In genomic region chr4:47827339-47828047, GRCh38 we compare ENCODE assay signal across 17 cellular contexts. TPM values are rescaled to one million over a fixed set of nuclear protein-coding genes. Genes with fewer than 3 reads are reported as not detected.
"Had no signal": no experiment of that assay in that cellular context is flagged by ENCODE, and none has a peak within 500 bp of the region (broad histone marks: within the 10 kb centered on the region; RNA-seq: fewer than 3 reads in every experiment).

No MANE protein-coding gene starts in this region.

- DNase-seq: activated CD4-positive, alpha-beta memory T cell treated with anti-CD3 and anti-CD28 coated beads for 36 hours; activated naive CD4-positive, alpha-beta T cell treated with anti-CD3 and anti-CD28 coated beads for 36 hours; activated T-cell treated with anti-CD3 and anti-CD28 coated beads, Interleukin-2, amount 50 U/mL, for 24 hours; aorta; brain microvascular endothelial cell; effector CD4-positive, alpha-beta T cell; immature natural killer cell; kidney glomerular epithelial cell; mesenchymal stem cell; naive thymus-derived CD8-positive, alpha-beta T cell; pancreas; sigmoid colon; stimulated activated CD4-positive, alpha-beta T cell treated with anti-CD3 and anti-CD28 coated beads, Interleukin-4, amount 100 ng/mL, for 24 hours; stomach; trophoblast cell had no signal

- H3K9me3 ChIP-seq: neutrophil, pancreas, sigmoid colon, stomach had no signal

- H3K27me3 ChIP-seq: brain microvascular endothelial cell, pancreas, sigmoid colon had no signal

- H3K4me1 ChIP-seq: pancreas, sigmoid colon, stomach had no signal

- ATAC-seq: pancreas; stimulated activated effector memory CD8-positive, alpha-beta T cell treated with anti-CD3 and anti-CD28 coated beads, Interleukin-12 subunit alpha, Interleukin-12 subunit beta, amount 100 ng/mL, for 72 hours had no signal

- H3K4me3 ChIP-seq: pancreas, sigmoid colon, stomach had no signal

- H3K36me3 ChIP-seq: brain microvascular endothelial cell, neutrophil, pancreas, sigmoid colon, stomach had no signal

- H3K27ac ChIP-seq: brain microvascular endothelial cell, neutrophil, pancreas, sigmoid colon, stomach had no signal

RNA-seq across cellular contexts. Expression of gene CORIN, which starts 10.4 kb away (rescaled TPM):
- polyA plus RNA-seq: immature natural killer cell had no signal
